Comparison of ENCODE assay signal across 9 cellular contexts in genomic region chr5:109921735-109922395, GRCh38.
DNase-seq lines count a peak whose midpoint lies in the region; ATAC-seq and TF ChIP-seq lines count a peak whose summit lies in the region.
"Had no signal": no experiment of that assay in that cellular context is flagged by ENCODE, and none has a peak within 500 bp of the region (broad histone marks: within the 10 kb centered on the region; RNA-seq: fewer than 3 reads in every experiment).

No MANE protein-coding gene starts in this region.

- H3K4me3 ChIP-seq in retinal pigment epithelial cell (ENCODE audit: low read length), result no peak overlapping the region

- H3K27me3 Mint-ChIP-seq in activated T-helper 17 cell treated with anti-CD3 and anti-CD28 coated beads, Interleukin-2, amount 50 U/mL, for 72 hours, result no peaks in the 10 kb centered on the region

- no peaks in the 10 kb centered on the region for H3K9me3 Mint-ChIP-seq in activated T-helper 17 cell treated with anti-CD3 and anti-CD28 coated beads, Interleukin-2, amount 50 U/mL, for 72 hours

- DNase-seq in NCI-H345 treated with DMSO at 0.1 percent for 48 hours (lab: John Stamatoyannopoulos, UW; ENCODE audit: unreplicated experiment), result peak; percentile 31
- DNase-seq in retinal pigment epithelial cell (ENCODE audit: low read depth), result peak; percentile 97
- no peak for DNase-seq in NOMO-1 treated with dmso at 0.1 percent for 144 hours (lab: John Stamatoyannopoulos, UW; ENCODE audit: unreplicated experiment)
- no peak for DNase-seq in erythroblast (lab: John Stamatoyannopoulos, UW)
- no peak for DNase-seq in DMS114 treated with DMSO at 0.1 percent for 48 hours (lab: John Stamatoyannopoulos, UW; ENCODE audit: unreplicated experiment)
- no peak for DNase-seq in NK-92 treated with Interleukin-12 subunit alpha and Interleukin-12 subunit beta, amount 100 ng/mL, for 24 hours (lab: John Stamatoyannopoulos, UW)
- DNase-seq: NCI-H1048 had no signal

- H3K27ac Mint-ChIP-seq in activated T-helper 17 cell treated with anti-CD3 and anti-CD28 coated beads, Interleukin-2, amount 50 U/mL, for 72 hours, result peak overlapping the region; percentile 74

- TF ChIP-seq POLR2A in erythroblast (IDR thresholded peaks at IDR 0.05; ENCODE audit: low read length), result no peak

- peak overlapping the region; percentile 61 for H3K4me3 Mint-ChIP-seq in activated T-helper 17 cell treated with anti-CD3 and anti-CD28 coated beads, Interleukin-2, amount 50 U/mL, for 72 hours

- H3K36me3 Mint-ChIP-seq in activated T-helper 17 cell treated with anti-CD3 and anti-CD28 coated beads, Interleukin-2, amount 50 U/mL, for 72 hours (ENCODE audit: low read depth), result no peaks in the 10 kb centered on the region

- no peak for TF ChIP-seq CTCF in retinal pigment epithelial cell (conservative IDR thresholded peaks at IDR 0.05; ENCODE audit: low read depth, low read length)

- ATAC-seq in GM19351 (IDR thresholded peaks at IDR 0.05; ENCODE audit: unreplicated experiment), result peak; percentile 77
- ATAC-seq in activated T-helper 17 cell treated with anti-CD3 and anti-CD28 coated beads, Interleukin-2, amount 50 U/mL, for 72 hours (replicated peaks), result peak; percentile 68

- H3K4me1 Mint-ChIP-seq in activated T-helper 17 cell treated with anti-CD3 and anti-CD28 coated beads, Interleukin-2, amount 50 U/mL, for 72 hours, result peaks cover 23% of the 10 kb centered on the region

Comparison
In these comparisons a context has a peak if more than half of its experiments do, and no peak if none do; other contexts are left out.
1. DNase-seq: peak in NCI-H345 treated with DMSO at 0.1 percent for 48 hours (single experiment) and retinal pigment epithelial cell (single experiment); none in NOMO-1 treated with dmso at 0.1 percent for 144 hours (single experiment), erythroblast (0 of 2), DMS114 treated with DMSO at 0.1 percent for 48 hours (single experiment) and NK-92 treated with Interleukin-12 subunit alpha and Interleukin-12 subunit beta, amount 100 ng/mL, for 24 hours (single experiment).